In genomic region chr3:37457392-37458065, GRCh38 we compare ENCODE assay signal across 13 cellular contexts. TPM values are rescaled to one million over a fixed set of nuclear protein-coding genes. Genes with fewer than 3 reads are reported as not detected.
DNase-seq lines count a peak whose midpoint lies in the region; ATAC-seq, FAIRE-seq and TF ChIP-seq lines count a peak whose summit lies in the region.
"Had no signal": no experiment of that assay in that cellular context is flagged by ENCODE, and none has a peak within 500 bp of the region (broad histone marks: within the 10 kb centered on the region; RNA-seq: fewer than 3 reads in every experiment).

No MANE protein-coding gene starts in this region.

- H3K27me3 ChIP-seq in GM12878 (replicated peaks in 1 of 2; ENCODE audit: control insufficient read depth in 2 of 2, insufficient read depth in 2 of 2, low read length in 1 of 2) (peaks cover 7 to 9% of the 10 kb centered on the region in 2 experiments; a peak in 3 of 4 replicates), subcutaneous abdominal adipose tissue (ENCODE audit: control insufficient read depth in 5 of 5, insufficient read depth in 4 of 5, low read length in 5 of 5) (no peaks in the 10 kb centered on the region)

- CTCF ChIA-PET in GM12878 (lab: Yijun Ruan, JAX), result interaction anchor here (1.4 kb wide), 1 partner anchor 80 kb away, joined by 3 read pairs; no protein-coding TSS in a partner anchor

- H3K9me3 ChIP-seq in GM12878 (replicated peaks; ENCODE audit: control insufficient read depth, insufficient read depth, low read length), result no peaks in the 10 kb centered on the region
- H3K9me3 ChIP-seq in subcutaneous abdominal adipose tissue (ENCODE audit: control insufficient read depth in 5 of 5, low read length in 5 of 5), result no peaks in the 10 kb centered on the region
- H3K9me3 ChIP-seq: SJSA1 had no signal

- H3K9ac ChIP-seq in GM12878 (ENCODE audit: control insufficient read depth, insufficient read depth, low read length), result no peak overlapping the region
- no peak overlapping the region for H3K9ac ChIP-seq in subcutaneous abdominal adipose tissue (ENCODE audit: low read length in 5 of 5)

- DNase-seq in Kasumi-1 (lab: John Stamatoyannopoulos, UW) (peak; percentile 52 to 68), GM12878 (ENCODE audit: low read depth, low spot score) (no peak), islet precursor cell (peak; percentile 69), OCI-M2 (lab: John Stamatoyannopoulos, UW; ENCODE audit: unreplicated experiment) (no peak), COLO668 (lab: John Stamatoyannopoulos, UW; ENCODE audit: unreplicated experiment) (no peak)
- DNase-seq: activated CD4-positive, alpha-beta T cell treated with anti-CD3 and anti-CD28 coated beads for 48 hours; NCI-H345; stimulated activated naive CD4-positive, alpha-beta T cell treated with Interleukin-2 at 50 U/mL for 16 hours had no signal

- no peak for TF ChIP-seq POLR2A in GM12878 (IDR thresholded peaks at IDR 0.05; ENCODE audit: low read depth, low read length)

- SMC1A ChIA-PET in GM12878 (lab: Charles Lee; ENCODE audit: uncharacterized antibody, unreplicated experiment), result interaction anchor here (0.9 to 1.3 kb wide), 3 partner anchors 285 to 334 kb away, joined by 3 read pairs; no protein-coding TSS in a partner anchor

- no peak overlapping the region for H3K27ac ChIP-seq in GM12878 (ENCODE audit: control insufficient read depth, insufficient read depth)
- peak overlapping the region; percentile 37 for H3K27ac ChIP-seq in subcutaneous abdominal adipose tissue (ENCODE audit: low read depth, low read length)
- H3K27ac ChIP-seq: SJSA1 had no signal

- no peak for TF ChIP-seq EP300 in GM12878 (IDR thresholded peaks at IDR 0.05; ENCODE audit: borderline replicate concordance in 1 of 2, control insufficient read depth in 1 of 2, low read depth in 2 of 2, low read length in 2 of 2)

- H3K4me3 ChIP-seq in GM12878 (no peak overlapping the region), subcutaneous abdominal adipose tissue (ENCODE audit: low read depth in 1 of 5, low read length in 5 of 5) (no peak overlapping the region)
- H3K4me3 ChIP-seq: SJSA1 had no signal

- TF ChIP-seq RAD21 in GM12878 (IDR thresholded peaks at IDR 0.05; ENCODE audit: insufficient read depth, low read depth, low read length), result no peak

- H4K20me1 ChIP-seq in GM12878 (ENCODE audit: control insufficient read depth, insufficient read depth), result no peaks in the 10 kb centered on the region

- in situ Hi-C loops in GM12878 (cut with MboI), result no loop called here

- H3K79me2 ChIP-seq in GM12878 (ENCODE audit: control insufficient read depth, insufficient read depth, low read length), result no peaks in the 10 kb centered on the region

- ATAC-seq in GM12878 (peak; percentile 19), GM21825 (IDR thresholded peaks at IDR 0.05; ENCODE audit: unreplicated experiment) (no peak)

- no peak overlapping the region for H3K4me2 ChIP-seq in GM12878 (ENCODE audit: control insufficient read depth, insufficient read depth)

- RAD21 ChIA-PET in GM12878 (lab: Charles Lee; ENCODE audit: unreplicated experiment), result interaction anchor here (1.4 to 2.0 kb wide), 2 partner anchors 356 to 357 kb away, joined by 4 read pairs; no protein-coding TSS in a partner anchor

- H3K36me3 ChIP-seq in GM12878 (ENCODE audit: control insufficient read depth in 2 of 2, insufficient read depth in 2 of 2, low read length in 1 of 2) (no peaks in the 10 kb centered on the region), subcutaneous abdominal adipose tissue (ENCODE audit: control insufficient read depth in 5 of 5, insufficient read depth in 5 of 5, low read length in 5 of 5) (no peaks in the 10 kb centered on the region)
- H3K36me3 ChIP-seq: SJSA1 had no signal

- H3K4me1 ChIP-seq in GM12878 (ENCODE audit: control insufficient read depth, insufficient read depth, low read length) (no peaks in the 10 kb centered on the region), subcutaneous abdominal adipose tissue (ENCODE audit: control insufficient read depth in 5 of 5, insufficient read depth in 5 of 5, low read length in 5 of 5) (peaks cover 33 to 62% (median 61%) of the 10 kb centered on the region in 5 donors)

- intact Hi-C loops in GM12878 (cut with micrococcal nuclease; ENCODE audit: unreplicated experiment), result no loop called here

- BruUV-seq in GM12878 (replicated peaks; lab: Mats Ljungman, UMichigan), result no TSS peak

- no peak overlapping the region for H2AFZ ChIP-seq in GM12878 (ENCODE audit: control insufficient read depth, low read depth, low read length)

- TF ChIP-seq CTCF in GM12878 (IDR thresholded peaks at IDR 0.05 in 2 of 3, conservative IDR thresholded peaks at IDR 0.05 in 1 of 3; ENCODE audit: control insufficient read depth in 2 of 3, extremely low read depth in 1 of 3, insufficient read depth in 1 of 3, low read depth in 3 of 3, low read length in 3 of 3), result no peak

- 23% methylated on average over 5 of the region's 5 CpGs for WGBS in GM12878 (ENCODE audit: insufficient coverage, insufficient replicate concordance, low lambda C conversion rate, missing lambda C conversion rate)

- POLR2A ChIA-PET in GM12878 (lab: Charles Lee), result no interaction called here

- no peak for FAIRE-seq in GM12878 (lab: Jason Lieb, UNC)
- FAIRE-seq: islet of Langerhans had no signal

TF ChIP-seq in GM12878, 131 proteins besides CTCF, POLR2A, EP300 and RAD21 (continues in another document):
- TF ChIP-seq USF1 (IDR thresholded peaks at IDR 0.05; ENCODE audit: borderline replicate concordance, extremely low read length, insufficient read depth, low read depth, low read length) (no peak), SPI1 (IDR thresholded peaks at IDR 0.05; ENCODE audit: borderline replicate concordance, insufficient read depth, low read depth, low read length) (peak; percentile 31; the same call in 1 of the 2 replicates), TARDBP (IDR thresholded peaks at IDR 0.05; ENCODE audit: borderline replicate concordance) (no peak), MEF2B (IDR thresholded peaks at IDR 0.05; ENCODE audit: partially characterized antibody, poor library complexity, severe bottlenecking) (peak; percentile 21), E2F8 (IDR thresholded peaks at IDR 0.05; ENCODE audit: low read depth, partially characterized antibody) (no peak), TCF12 (IDR thresholded peaks at IDR 0.05; ENCODE audit: low read depth, low read length) (no peak)

RNA-seq across cellular contexts. Expression of gene ITGA9, which starts 5.6 kb away (rescaled TPM):
- 3.9 and 5.0 TPM in 2 replicates for total RNA-seq in GM12878 (2013; cell fraction: nucleolus; rRNA removed)
- total RNA-seq in GM12878 (2014; rRNA removed) (0.06 TPM in 1 of 2 replicates, not detected in the other), GM12878 (2014; rRNA removed; fragmentation: Illumina TruSeq; extraction: Trizol) (0.09 TPM in 1 of 2 replicates, not detected in the other), GM12878 (2021) (0.08 and 0.11 TPM in 2 replicates)
- 0.04 TPM for polyA plus RNA-seq in GM12878 (2011; ENCODE audit: low read depth)
- polyA plus RNA-seq in GM12878 (2011; rRNA removed) (2.4 and 2.9 TPM in 2 replicates), GM12878 (2014; fragmentation: Illumina TruSeq; extraction: Trizol) (0.01 and 0.08 TPM in 2 replicates), GM12878 (2014; fragmentation: Nextera tagmentation; extraction: Ambion mirVana) (not detected), GM12878 (2014; rRNA removed) (0.06 TPM in 1 of 2 replicates, not detected in the other), GM12878 (2016; fragmentation: Nextera tagmentation; extraction: Ambion mirVana) (not detected)
- polyA plus RNA-seq in GM12878 (2011; cell fraction: cytosol; rRNA removed), result 2.6 and 4.0 TPM in 2 replicates
- polyA plus RNA-seq in GM12878 (2011; cell fraction: nucleus; rRNA removed), result 5.5 and 6.1 TPM in 2 replicates
- 0.04 TPM in 1 of 2 replicates, not detected in the other for polyA plus RNA-seq in GM12878 (2012)
- 14.2 and 16.9 TPM in 2 replicates for polyA minus RNA-seq in GM12878 (2011; rRNA and poly(A)+ RNA removed)
- 2.3 and 4.2 TPM in 2 replicates for polyA minus RNA-seq in GM12878 (2011; cell fraction: cytosol; rRNA and poly(A)+ RNA removed)
- 19.7 and 29.3 TPM in 2 replicates for polyA minus RNA-seq in GM12878 (2011; cell fraction: nucleus; rRNA and poly(A)+ RNA removed)
- total RNA-seq: MCF 10A had no signal

Comparison
In these comparisons a context has a peak if more than half of its experiments do, and no peak if none do; other contexts are left out.
1. DNase-seq: peak in Kasumi-1 (2 of 2) and islet precursor cell (single experiment); none in GM12878 (single experiment), OCI-M2 (single experiment) and COLO668 (single experiment).